In genomic region chr3:156349978-156350377, GRCh38 we compare ENCODE assay signal across 24 cellular contexts.
"Had no signal": no experiment of that assay in that cellular context is flagged by ENCODE, and none has a peak within 500 bp of the region (broad histone marks: within the 10 kb centered on the region; RNA-seq: fewer than 3 reads in every experiment).

No MANE protein-coding gene starts in this region.

- ATAC-seq: effector memory CD8-positive, alpha-beta T cell; esophagus mucosa; foreskin keratinocyte; gastrocnemius medialis; gastroesophageal sphincter; heart left ventricle had no signal

- H3K4me2 ChIP-seq: hepatocyte had no signal

- H3K27me3 ChIP-seq: colonic mucosa, dorsolateral prefrontal cortex, esophagus muscularis mucosa, esophagus squamous epithelium, foreskin keratinocyte, gastrocnemius medialis, gastroesophageal sphincter, heart left ventricle, heart right ventricle, hepatocyte had no signal

- H3K36me3 ChIP-seq: colonic mucosa, esophagus muscularis mucosa, esophagus squamous epithelium, gastrocnemius medialis, gastroesophageal sphincter, heart left ventricle, heart right ventricle had no signal

- H3K4me3 ChIP-seq: colonic mucosa, coronary artery, dorsolateral prefrontal cortex, esophagus muscularis mucosa, esophagus squamous epithelium, gastrocnemius medialis, gastroesophageal sphincter, heart left ventricle, heart right ventricle, hepatocyte had no signal

- H3K27ac ChIP-seq: colonic mucosa, coronary artery, dorsolateral prefrontal cortex, epithelial cell of prostate, esophagus muscularis mucosa, esophagus squamous epithelium, foreskin keratinocyte, gastrocnemius medialis, gastroesophageal sphincter, heart left ventricle, hepatocyte had no signal

- H3K9me3 ChIP-seq: colonic mucosa, esophagus muscularis mucosa, esophagus squamous epithelium, gastrocnemius medialis, gastroesophageal sphincter, heart left ventricle, heart right ventricle had no signal

- DNase-seq: colonic mucosa; cortex of kidney; dorsolateral prefrontal cortex; effector CD4-positive, alpha-beta T cell; effector CD8-positive, alpha-beta T cell; effector memory CD4-positive, alpha-beta T cell; effector memory CD8-positive, alpha-beta T cell; endodermal cell; erythroblast; esophagus squamous epithelium; foreskin fibroblast; foreskin keratinocyte; foreskin melanocyte; gastrocnemius medialis; glutamatergic neuron; head of caudate nucleus; heart left ventricle; heart right ventricle had no signal

- H3K4me1 ChIP-seq: colonic mucosa, esophagus muscularis mucosa, esophagus squamous epithelium, foreskin keratinocyte, gastrocnemius medialis, gastroesophageal sphincter had no signal

- H3K79me2 ChIP-seq: hepatocyte had no signal

- H2AFZ ChIP-seq: hepatocyte had no signal
